In the genomic region with DNA sequence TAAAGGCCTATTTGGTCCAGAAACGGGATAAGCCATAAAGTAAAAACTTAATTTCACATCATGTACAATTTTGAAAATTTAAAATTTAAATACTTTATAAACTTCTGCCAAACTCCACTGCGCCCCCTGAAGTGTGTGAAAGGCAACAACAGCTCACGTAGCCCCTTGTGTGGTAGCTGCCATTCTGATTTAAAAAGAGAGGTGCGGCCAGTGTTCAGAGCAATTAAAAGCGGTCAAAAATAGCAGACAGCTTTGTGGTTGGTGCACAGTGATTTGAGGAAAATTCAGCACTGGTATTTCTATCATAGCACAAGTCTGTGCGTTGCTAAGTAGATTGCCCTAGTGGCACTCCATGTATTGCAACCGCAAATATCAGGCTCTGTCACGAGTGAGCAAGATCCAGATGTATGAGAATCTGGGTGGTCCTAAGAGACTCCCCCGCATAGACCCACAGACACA, we compare ENCODE assay signal across 10 cellular contexts.
DNase-seq lines count a peak whose midpoint lies in the region; ATAC-seq and TF ChIP-seq lines count a peak whose summit lies in the region.
"Had no signal": no experiment of that assay in that cellular context is flagged by ENCODE, and none has a peak within 500 bp of the region (broad histone marks: within the 10 kb centered on the region; RNA-seq: fewer than 3 reads in every experiment).

No MANE protein-coding gene starts in this region.

- POLR2A ChIA-PET in RWPE1 (lab: Yijun Ruan, JAX; ENCODE audit: low non-redundant PET) = no interaction called here

- no peak overlapping the region for H3K27ac Mint-ChIP-seq in neural crest cell (ENCODE audit: unreplicated experiment)

- H3K27ac ChIP-seq in KMS-11 = no peak overlapping the region
- H3K27ac ChIP-seq in RWPE1 = no peak overlapping the region
- no peak overlapping the region for H3K27ac ChIP-seq in substantia nigra (ENCODE audit: low read depth, low read length, poor library complexity, severe bottlenecking)
- H3K27ac ChIP-seq: BLaER1 had no signal

- no peak overlapping the region for H3K4me3 ChIP-seq in KMS-11 (IDR thresholded peaks at IDR 0.05; ENCODE audit: insufficient read depth, low read depth, low read length)
- H3K4me3 ChIP-seq: BLaER1, lung had no signal

- peak; percentile 4 for DNase-seq in NCI-H1105 treated with DMSO at 0.1 percent for 48 hours (lab: John Stamatoyannopoulos, UW)
- no peak for DNase-seq in NCI-H1105 (lab: John Stamatoyannopoulos, UW)
- peak; percentile 17 for DNase-seq in cerebellar cortex (ENCODE audit: low spot score)
- DNase-seq in neural crest cell (ENCODE audit: low read depth, low spot score) = peak; percentile 19
- DNase-seq in RWPE1 (ENCODE audit: low spot score) = no peak
- no peak for DNase-seq in substantia nigra (lab: John Stamatoyannopoulos, UW)

- H3K4me2 ChIP-seq in KMS-11 = no peak overlapping the region
- H3K4me2 ChIP-seq: BLaER1 had no signal

- no peak overlapping the region for H3K9ac ChIP-seq in KMS-11
- H3K9ac ChIP-seq: BLaER1 had no signal

- no peaks in the 10 kb centered on the region for H3K79me2 ChIP-seq in KMS-11 (ENCODE audit: insufficient read depth, low read depth)

- H2AFZ ChIP-seq in KMS-11 (ENCODE audit: low read depth) = no peak overlapping the region

- TF ChIP-seq CTCF in KMS-11 (conservative IDR thresholded peaks at IDR 0.05; ENCODE audit: low read depth, low read length) = peak; percentile 34; the same call in 1 of the 2 replicates
- peak; percentile 64 for TF ChIP-seq CTCF in neural crest cell (conservative IDR thresholded peaks at IDR 0.05)
- TF ChIP-seq CTCF in RWPE1 (conservative IDR thresholded peaks at IDR 0.05; ENCODE audit: low read depth) = no peak

- no peaks in the 10 kb centered on the region for H3K4me1 ChIP-seq in KMS-11 (ENCODE audit: low read depth, poor library complexity, severe bottlenecking)
- H3K4me1 ChIP-seq: BLaER1 had no signal

- H3K27me3 ChIP-seq in KMS-11 (ENCODE audit: insufficient read depth, low read depth) = no peaks in the 10 kb centered on the region
- H3K27me3 ChIP-seq: BLaER1 had no signal

- CTCF ChIA-PET in RWPE1 (lab: Yijun Ruan, JAX) = interaction anchor here (0.7 to 1.0 kb wide), 2 partner anchors 65 to 210 kb away, joined by 3 to 4 read pairs; no protein-coding TSS in a partner anchor

- ATAC-seq in GM18511 (IDR thresholded peaks at IDR 0.05; ENCODE audit: unreplicated experiment) = no peak

- H3K4me1 Mint-ChIP-seq in neural crest cell = peaks cover 6% of the 10 kb centered on the region

- no peaks in the 10 kb centered on the region for H3K36me3 Mint-ChIP-seq in neural crest cell (ENCODE audit: low read depth)

- no peaks in the 10 kb centered on the region for H3K27me3 Mint-ChIP-seq in neural crest cell (ENCODE audit: low read depth)

- no peaks in the 10 kb centered on the region for H4K20me1 ChIP-seq in KMS-11 (ENCODE audit: insufficient read depth)
- H4K20me1 ChIP-seq: BLaER1 had no signal

- H3K9me3 Mint-ChIP-seq in neural crest cell = no peaks in the 10 kb centered on the region

- no peaks in the 10 kb centered on the region for H3K36me3 ChIP-seq in KMS-11 (ENCODE audit: insufficient read depth)
- H3K36me3 ChIP-seq: BLaER1 had no signal

- no peak overlapping the region for H3K4me3 Mint-ChIP-seq in neural crest cell

Comparison
In these comparisons a context has a peak if more than half of its experiments do, and no peak if none do; other contexts are left out.
1. DNase-seq: peak in NCI-H1105 treated with DMSO at 0.1 percent for 48 hours (single experiment), cerebellar cortex (single experiment) and neural crest cell (single experiment); none in NCI-H1105 (single experiment), RWPE1 (single experiment) and substantia nigra (0 of 49).